ENCODE assay signal across 1 cellular context in the genomic region with DNA sequence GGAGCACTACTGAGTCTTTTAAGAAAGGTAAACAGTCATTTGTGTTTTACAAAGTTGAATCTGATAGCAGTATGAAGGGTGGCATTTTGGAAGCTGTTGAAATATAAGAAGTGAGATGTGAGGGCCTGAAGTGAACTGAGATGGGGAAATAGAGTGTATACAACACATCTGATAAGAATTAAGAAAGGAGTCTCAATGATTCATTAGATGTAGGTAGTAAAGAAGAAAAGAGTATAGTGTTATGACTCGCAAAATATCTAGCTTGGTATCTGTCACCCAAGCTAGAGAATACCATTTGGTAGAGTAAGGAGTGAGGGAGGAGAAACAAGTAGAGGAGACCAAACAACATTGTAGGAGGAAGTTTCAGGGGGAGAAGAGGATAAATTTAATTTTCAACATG.
TF ChIP-seq lines count a peak whose summit lies in the region.

No MANE protein-coding gene starts in this region.

TF ChIP-seq in WTC11, 78 proteins besides CTCF, POLR2A, EP300 and RAD21 (continued from another document):
- TF ChIP-seq, protein P1, sequence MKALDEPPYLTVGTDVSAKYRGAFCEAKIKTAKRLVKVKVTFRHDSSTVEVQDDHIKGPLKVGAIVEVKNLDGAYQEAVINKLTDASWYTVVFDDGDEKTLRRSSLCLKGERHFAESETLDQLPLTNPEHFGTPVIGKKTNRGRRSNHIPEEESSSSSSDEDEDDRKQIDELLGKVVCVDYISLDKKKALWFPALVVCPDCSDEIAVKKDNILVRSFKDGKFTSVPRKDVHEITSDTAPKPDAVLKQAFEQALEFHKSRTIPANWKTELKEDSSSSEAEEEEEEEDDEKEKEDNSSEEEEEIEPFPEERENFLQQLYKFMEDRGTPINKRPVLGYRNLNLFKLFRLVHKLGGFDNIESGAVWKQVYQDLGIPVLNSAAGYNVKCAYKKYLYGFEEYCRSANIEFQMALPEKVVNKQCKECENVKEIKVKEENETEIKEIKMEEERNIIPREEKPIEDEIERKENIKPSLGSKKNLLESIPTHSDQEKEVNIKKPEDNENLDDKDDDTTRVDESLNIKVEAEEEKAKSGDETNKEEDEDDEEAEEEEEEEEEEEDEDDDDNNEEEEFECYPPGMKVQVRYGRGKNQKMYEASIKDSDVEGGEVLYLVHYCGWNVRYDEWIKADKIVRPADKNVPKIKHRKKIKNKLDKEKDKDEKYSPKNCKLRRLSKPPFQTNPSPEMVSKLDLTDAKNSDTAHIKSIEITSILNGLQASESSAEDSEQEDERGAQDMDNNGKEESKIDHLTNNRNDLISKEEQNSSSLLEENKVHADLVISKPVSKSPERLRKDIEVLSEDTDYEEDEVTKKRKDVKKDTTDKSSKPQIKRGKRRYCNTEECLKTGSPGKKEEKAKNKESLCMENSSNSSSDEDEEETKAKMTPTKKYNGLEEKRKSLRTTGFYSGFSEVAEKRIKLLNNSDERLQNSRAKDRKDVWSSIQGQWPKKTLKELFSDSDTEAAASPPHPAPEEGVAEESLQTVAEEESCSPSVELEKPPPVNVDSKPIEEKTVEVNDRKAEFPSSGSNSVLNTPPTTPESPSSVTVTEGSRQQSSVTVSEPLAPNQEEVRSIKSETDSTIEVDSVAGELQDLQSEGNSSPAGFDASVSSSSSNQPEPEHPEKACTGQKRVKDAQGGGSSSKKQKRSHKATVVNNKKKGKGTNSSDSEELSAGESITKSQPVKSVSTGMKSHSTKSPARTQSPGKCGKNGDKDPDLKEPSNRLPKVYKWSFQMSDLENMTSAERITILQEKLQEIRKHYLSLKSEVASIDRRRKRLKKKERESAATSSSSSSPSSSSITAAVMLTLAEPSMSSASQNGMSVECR (CRISPR knock-in tag; IDR thresholded peaks at IDR 0.05; ENCODE audit: borderline replicate concordance): no peak
- TF ChIP-seq ESRRA (CRISPR knock-in tag; IDR thresholded peaks at IDR 0.05; ENCODE audit: borderline replicate concordance) (no peak), RORB (CRISPR knock-in tag; IDR thresholded peaks at IDR 0.05) (no peak)
- TF ChIP-seq, protein P2, sequence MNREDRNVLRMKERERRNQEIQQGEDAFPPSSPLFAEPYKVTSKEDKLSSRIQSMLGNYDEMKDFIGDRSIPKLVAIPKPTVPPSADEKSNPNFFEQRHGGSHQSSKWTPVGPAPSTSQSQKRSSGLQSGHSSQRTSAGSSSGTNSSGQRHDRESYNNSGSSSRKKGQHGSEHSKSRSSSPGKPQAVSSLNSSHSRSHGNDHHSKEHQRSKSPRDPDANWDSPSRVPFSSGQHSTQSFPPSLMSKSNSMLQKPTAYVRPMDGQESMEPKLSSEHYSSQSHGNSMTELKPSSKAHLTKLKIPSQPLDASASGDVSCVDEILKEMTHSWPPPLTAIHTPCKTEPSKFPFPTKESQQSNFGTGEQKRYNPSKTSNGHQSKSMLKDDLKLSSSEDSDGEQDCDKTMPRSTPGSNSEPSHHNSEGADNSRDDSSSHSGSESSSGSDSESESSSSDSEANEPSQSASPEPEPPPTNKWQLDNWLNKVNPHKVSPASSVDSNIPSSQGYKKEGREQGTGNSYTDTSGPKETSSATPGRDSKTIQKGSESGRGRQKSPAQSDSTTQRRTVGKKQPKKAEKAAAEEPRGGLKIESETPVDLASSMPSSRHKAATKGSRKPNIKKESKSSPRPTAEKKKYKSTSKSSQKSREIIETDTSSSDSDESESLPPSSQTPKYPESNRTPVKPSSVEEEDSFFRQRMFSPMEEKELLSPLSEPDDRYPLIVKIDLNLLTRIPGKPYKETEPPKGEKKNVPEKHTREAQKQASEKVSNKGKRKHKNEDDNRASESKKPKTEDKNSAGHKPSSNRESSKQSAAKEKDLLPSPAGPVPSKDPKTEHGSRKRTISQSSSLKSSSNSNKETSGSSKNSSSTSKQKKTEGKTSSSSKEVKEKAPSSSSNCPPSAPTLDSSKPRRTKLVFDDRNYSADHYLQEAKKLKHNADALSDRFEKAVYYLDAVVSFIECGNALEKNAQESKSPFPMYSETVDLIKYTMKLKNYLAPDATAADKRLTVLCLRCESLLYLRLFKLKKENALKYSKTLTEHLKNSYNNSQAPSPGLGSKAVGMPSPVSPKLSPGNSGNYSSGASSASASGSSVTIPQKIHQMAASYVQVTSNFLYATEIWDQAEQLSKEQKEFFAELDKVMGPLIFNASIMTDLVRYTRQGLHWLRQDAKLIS (CRISPR knock-in tag; IDR thresholded peaks at IDR 0.05; ENCODE audit: borderline replicate concordance): no peak
